20 cellular contexts compared by ENCODE assay signal in the genomic region with DNA sequence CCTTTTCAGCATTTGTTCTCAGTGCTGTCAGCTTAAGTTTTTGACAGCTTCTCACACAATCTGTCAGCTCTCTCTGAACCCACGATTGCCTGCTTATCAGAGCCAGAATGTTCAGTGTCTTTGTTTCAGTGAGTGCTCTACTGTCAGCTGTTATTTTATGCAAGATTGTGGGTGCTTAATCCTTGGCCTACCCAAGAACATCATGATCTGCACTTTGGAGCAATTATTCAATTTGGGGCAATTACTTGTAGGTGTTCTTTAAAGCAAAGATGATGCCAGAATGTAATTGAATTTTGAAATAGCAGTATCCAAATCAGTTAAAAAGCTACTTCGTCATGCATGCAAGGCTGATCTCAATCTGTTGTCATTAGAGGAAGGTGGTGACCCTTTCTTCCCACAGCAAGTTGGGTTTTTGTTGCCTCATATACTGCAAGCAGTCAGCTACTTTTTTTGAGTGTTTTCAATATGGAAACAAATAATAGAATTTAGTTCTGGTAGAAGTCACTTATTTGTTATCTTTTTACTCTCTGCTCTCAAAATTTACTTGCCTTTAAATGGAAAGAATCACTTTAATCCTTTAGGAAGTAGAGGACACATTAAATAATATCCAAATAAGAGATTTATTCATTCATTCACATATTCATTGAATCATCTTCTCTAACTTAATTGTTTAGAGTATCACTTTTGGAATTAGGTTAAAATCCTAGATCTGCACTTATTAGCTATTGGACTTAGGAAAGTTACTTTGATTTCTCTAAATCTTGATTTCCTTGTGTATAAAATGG.
A peak's percentile ranks its signal among the peaks of the same experiment; 100 is the strongest.
DNase-seq lines count a peak whose midpoint lies in the region; ATAC-seq, FAIRE-seq and TF ChIP-seq lines count a peak whose summit lies in the region.
"Had no signal": no experiment of that assay in that cellular context is flagged by ENCODE, and none has a peak within 500 bp of the region (broad histone marks: within the 10 kb centered on the region; RNA-seq: fewer than 3 reads in every experiment).

No MANE protein-coding gene starts in this region.

- peaks cover 16% of the 10 kb centered on the region for H3F3A ChIP-seq in DOHH2 (ENCODE audit: control insufficient read depth, insufficient read depth)

- H3K9me3 ChIP-seq in DOHH2 (ENCODE audit: control insufficient read depth, insufficient read depth, low read length): no peaks in the 10 kb centered on the region
- H3K9me3 ChIP-seq in K562 (replicated peaks; ENCODE audit: control insufficient read depth, insufficient read depth, low read depth, low read length): no peaks in the 10 kb centered on the region
- H3K9me3 ChIP-seq in right cardiac atrium (ENCODE audit: control insufficient read depth, low read length): no peaks in the 10 kb centered on the region
- H3K9me3 ChIP-seq: lower lobe of right lung, transverse colon had no signal

- DNase-seq in NCI-H82 (lab: John Stamatoyannopoulos, UW) (peak; percentile 73), K562 (ENCODE audit: extremely low read depth in 1 of 4, low spot score in 3 of 4) (peak in 1 of 4 experiments; percentile 27), right cardiac atrium (no peak), OCI-M2 (lab: John Stamatoyannopoulos, UW; ENCODE audit: unreplicated experiment) (no peak)
- DNase-seq: activated naive CD4-positive, alpha-beta T cell treated with anti-CD3 and anti-CD28 coated beads for 36 hours; amygdala; CD8-positive, alpha-beta T cell; cortex of kidney; islet precursor cell; KBM-7; lower lobe of right lung; NCI-H774; stimulated activated CD8-positive, alpha-beta memory T cell treated with anti-CD3 and anti-CD28 coated beads, Interleukin-4, amount 100 ng/mL, for 48 hours; transverse colon had no signal

- peaks cover 20% of the 10 kb centered on the region for H3K79me2 ChIP-seq in DOHH2 (ENCODE audit: control insufficient read depth, low read length)
- H3K79me2 ChIP-seq in K562 (ENCODE audit: control insufficient read depth, insufficient read depth, low read length): no peaks in the 10 kb centered on the region

- no peaks in the 10 kb centered on the region for H3K36me3 ChIP-seq in DOHH2 (ENCODE audit: control insufficient read depth, low read length)
- no peaks in the 10 kb centered on the region for H3K36me3 ChIP-seq in K562 (ENCODE audit: control insufficient read depth, insufficient read depth, low read length)
- H3K36me3 ChIP-seq: lower lobe of right lung, transverse colon had no signal

- TF ChIP-seq POLR2A in K562 (conservative IDR thresholded peaks at IDR 0.05): no peak

- no TSS peak for BruUV-seq in K562 (replicated peaks; lab: Mats Ljungman, UMichigan)

- H3K9me2 ChIP-seq in DOHH2 (replicated peaks; ENCODE audit: control insufficient read depth, low read length): no peaks in the 10 kb centered on the region

- H3K27ac ChIP-seq in DOHH2 (ENCODE audit: low read depth, low read length): peak overlapping the region; percentile 5
- no peak overlapping the region for H3K27ac ChIP-seq in K562 (ENCODE audit: extremely low read depth, low read depth, low read length)
- H3K27ac ChIP-seq in right cardiac atrium (ENCODE audit: low read length): no peak overlapping the region
- H3K27ac ChIP-seq: lower lobe of right lung, transverse colon had no signal

- intact Hi-C loops in K562 (cut with micrococcal nuclease) (no loop called here), right cardiac atrium (cut with DNase I) (loop anchor here in 2 of 4 donors (5.0 to 10.0 kb wide), 2 partner anchors 484 to 491 kb away; no protein-coding TSS in a partner anchor)

- H3K4me3 ChIP-seq in DOHH2 (ENCODE audit: low read length) (no peak overlapping the region), K562 (no peak overlapping the region), right cardiac atrium (ENCODE audit: low read length) (no peak overlapping the region)
- H3K4me3 ChIP-seq: GM23338, lower lobe of right lung, transverse colon had no signal

- no peak overlapping the region for H2AFZ ChIP-seq in K562 (ENCODE audit: low read depth, low read length)
- H2AFZ ChIP-seq: GM23338 had no signal

- TF ChIP-seq EP300 in K562 (IDR thresholded peaks at IDR 0.05; ENCODE audit: low read length): peak; percentile 47; the same call in 1 of the 2 replicates

- peak; percentile 61 for FAIRE-seq in K562 (lab: Jason Lieb, UNC)
- FAIRE-seq: bronchial epithelial cell, GM18507 had no signal

- 2% methylated on average over 2 of the region's 2 CpGs for WGBS in K562 (ENCODE audit: insufficient coverage, low coverage, missing lambda C conversion rate)
- whole genome bisulfite sequencing in right cardiac atrium: 46% methylated on average over 2 of the region's 2 CpGs

- ATAC-seq in K562 (peak; percentile 50), right cardiac atrium (peak; percentile 56 to 77), GM21529 (IDR thresholded peaks at IDR 0.05; ENCODE audit: unreplicated experiment) (no peak), GM19452 (IDR thresholded peaks at IDR 0.05; ENCODE audit: unreplicated experiment) (no peak)
- ATAC-seq: CD8-positive, alpha-beta T cell; GM23338; lower lobe of right lung had no signal

- no peak overlapping the region for H3K9ac ChIP-seq in K562 (ENCODE audit: insufficient read depth in 1 of 2, low read depth in 2 of 2, low read length in 2 of 2)

- in situ Hi-C loops in K562 (cut with MboI): loop anchor here (10.0 to 25.0 kb wide), 2 partner anchors 934 to 1331 kb away; a partner anchor contains a TSS

- H3K27me3 ChIP-seq in DOHH2 (ENCODE audit: control insufficient read depth, low read length): no peaks in the 10 kb centered on the region
- no peaks in the 10 kb centered on the region for H3K27me3 ChIP-seq in K562 (ENCODE audit: control insufficient read depth in 2 of 2, insufficient read depth in 2 of 2, low read length in 2 of 2)
- no peaks in the 10 kb centered on the region for H3K27me3 ChIP-seq in right cardiac atrium (ENCODE audit: control insufficient read depth, insufficient read depth)
- H3K27me3 ChIP-seq: transverse colon had no signal

- no peak for TF ChIP-seq CTCF in DOHH2 (IDR thresholded peaks at IDR 0.05; ENCODE audit: low read depth, low read length, poor library complexity, severe bottlenecking)
- TF ChIP-seq CTCF in K562 (IDR thresholded peaks at IDR 0.05 in 2 of 3, conservative IDR thresholded peaks at IDR 0.05 in 1 of 3; ENCODE audit: insufficient read depth in 2 of 3, low read depth in 1 of 3, low read length in 3 of 3): no peak

- H3K4me2 ChIP-seq in DOHH2 (ENCODE audit: low read length) (peak overlapping the region; percentile 24), K562 (ENCODE audit: insufficient read depth, low read length) (no peak overlapping the region)
- H3K4me2 ChIP-seq: GM23338 had no signal

- CTCF ChIA-PET in K562 (lab: Yijun Ruan, JAX; ENCODE audit: low intra/inter-chr PET ratio): interaction anchor here (0.5 to 4.7 kb wide), 3 partner anchors 17 to 484 kb away, joined by 3 to 35 read pairs (median 6); no protein-coding TSS in a partner anchor

- no peak for TF ChIP-seq RAD21 in K562 (CRISPR knock-in tag; conservative IDR thresholded peaks at IDR 0.05 in 1 of 2, IDR thresholded peaks at IDR 0.05 in 1 of 2)

- POLR2A ChIA-PET in K562 (lab: Yijun Ruan, JAX): interaction anchor here (0.6 to 2.1 kb wide), 8 partner anchors 10 to 1735 kb away, joined by 3 to 11 read pairs (median 4); a partner anchor contains a TSS

- H4K20me1 ChIP-seq in DOHH2 (ENCODE audit: control insufficient read depth, insufficient read depth, low read depth, low read length): no peaks in the 10 kb centered on the region
- H4K20me1 ChIP-seq in K562 (replicated peaks; ENCODE audit: control insufficient read depth, insufficient read depth, low read length): no peaks in the 10 kb centered on the region

- peaks cover 65% of the 10 kb centered on the region for H3K4me1 ChIP-seq in DOHH2 (ENCODE audit: control insufficient read depth, low read length)
- peaks cover 4 to 17% of the 10 kb centered on the region in 2 experiments for H3K4me1 ChIP-seq in K562 (replicated peaks in 1 of 2; ENCODE audit: control insufficient read depth in 2 of 2, insufficient read depth in 2 of 2, low read length in 2 of 2)
- H3K4me1 ChIP-seq in right cardiac atrium (ENCODE audit: control insufficient read depth, insufficient read depth, low read length): no peaks in the 10 kb centered on the region
- H3K4me1 ChIP-seq: lower lobe of right lung, transverse colon had no signal

- no peaks in the 10 kb centered on the region for H3K9me1 ChIP-seq in K562 (ENCODE audit: control insufficient read depth, insufficient read depth, low read length)

TF ChIP-seq in K562, 482 proteins besides CTCF, POLR2A, EP300 and RAD21 (continues in another document):
- TF ChIP-seq CBFA2T3 (IDR thresholded peaks at IDR 0.05): peak; percentile 34; the same call in 1 of the 2 replicates
- peak; percentile 33; the same call in 1 of the 2 replicates for TF ChIP-seq TEAD4 (IDR thresholded peaks at IDR 0.05; ENCODE audit: low read length)
- no peak for TF ChIP-seq TEAD4 (CRISPR knock-in tag; IDR thresholded peaks at IDR 0.05; ENCODE audit: borderline replicate concordance)
- peak; percentile 59 for TF ChIP-seq ARID1B (IDR thresholded peaks at IDR 0.05)
- TF ChIP-seq KDM1A (IDR thresholded peaks at IDR 0.05): 0 out of 4 replicates have a peak, but pooled peaks of 1 of the 2 experiments have one; percentile 17
- TF ChIP-seq SMARCC2 (IDR thresholded peaks at IDR 0.05; ENCODE audit: low read depth): peak; percentile 37; the same call in 1 of the 2 replicates
- peak; percentile 49; the same call in 1 of the 2 replicates for TF ChIP-seq CTBP1 (IDR thresholded peaks at IDR 0.05; ENCODE audit: borderline replicate concordance)
- 0 out of 2 replicates have a peak, but pooled peaks have one; percentile 40 for TF ChIP-seq MTA1 (IDR thresholded peaks at IDR 0.05; ENCODE audit: borderline replicate concordance)
- TF ChIP-seq NFXL1 (CRISPR knock-in tag; IDR thresholded peaks at IDR 0.05): no peak
- no peak for TF ChIP-seq KHSRP (IDR thresholded peaks at IDR 0.05)
- no peak for TF ChIP-seq HNRNPH1 (optimal IDR thresholded peaks at IDR 0.05; ENCODE audit: low read depth, low read length)
- TF ChIP-seq SOX6 (IDR thresholded peaks at IDR 0.05): peak; percentile 78
- TF ChIP-seq, protein P1, sequence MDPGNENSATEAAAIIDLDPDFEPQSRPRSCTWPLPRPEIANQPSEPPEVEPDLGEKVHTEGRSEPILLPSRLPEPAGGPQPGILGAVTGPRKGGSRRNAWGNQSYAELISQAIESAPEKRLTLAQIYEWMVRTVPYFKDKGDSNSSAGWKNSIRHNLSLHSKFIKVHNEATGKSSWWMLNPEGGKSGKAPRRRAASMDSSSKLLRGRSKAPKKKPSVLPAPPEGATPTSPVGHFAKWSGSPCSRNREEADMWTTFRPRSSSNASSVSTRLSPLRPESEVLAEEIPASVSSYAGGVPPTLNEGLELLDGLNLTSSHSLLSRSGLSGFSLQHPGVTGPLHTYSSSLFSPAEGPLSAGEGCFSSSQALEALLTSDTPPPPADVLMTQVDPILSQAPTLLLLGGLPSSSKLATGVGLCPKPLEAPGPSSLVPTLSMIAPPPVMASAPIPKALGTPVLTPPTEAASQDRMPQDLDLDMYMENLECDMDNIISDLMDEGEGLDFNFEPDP (CRISPR knock-in tag; IDR thresholded peaks at IDR 0.05): no peak
- no peak for TF ChIP-seq EZH2 (IDR thresholded peaks at IDR 0.05; ENCODE audit: borderline replicate concordance, low read depth, low read length)
- peak; percentile 6; the same call in 1 of the 2 replicates for TF ChIP-seq MAFF (IDR thresholded peaks at IDR 0.05; ENCODE audit: low read length)

Comparison
In these comparisons a context has a peak if more than half of its experiments do, and no peak if none do; other contexts are left out.
1. ATAC-seq: peak in K562 (single experiment) and right cardiac atrium (2 of 2); none in GM21529 (single experiment) and GM19452 (single experiment).